Comparison of ENCODE assay signal across 8 cellular contexts in genomic region chr16:69424053-69424934, GRCh38. TPM values are rescaled to one million over a fixed set of nuclear protein-coding genes. Genes with fewer than 3 reads are reported as not detected.
DNase-seq lines count a peak whose midpoint lies in the region; ATAC-seq and TF ChIP-seq lines count a peak whose summit lies in the region.

A gene with protein sequence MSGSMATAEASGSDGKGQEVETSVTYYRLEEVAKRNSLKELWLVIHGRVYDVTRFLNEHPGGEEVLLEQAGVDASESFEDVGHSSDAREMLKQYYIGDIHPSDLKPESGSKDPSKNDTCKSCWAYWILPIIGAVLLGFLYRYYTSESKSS (plus strand): TSS chr16:69424619. CDS start chr16:69424684, 65 bp downstream.

- DNase-seq in NCI-H1694 treated with DMSO at 0.1 percent for 48 hours (lab: John Stamatoyannopoulos, UW), result peak; percentile 98
- DNase-seq in T-helper 17 cell, result peak; percentile 79 to 91 (median 90)
- peak; percentile 30 to 97 (median 88) for DNase-seq in amygdala (lab: John Stamatoyannopoulos, UW)
- DNase-seq in left ventricle myocardium superior, result peak; percentile 93
- DNase-seq in prostate gland (ENCODE audit: low spot score), result peak; percentile 95

- peak within 1 kb of the TSS; percentile 56 to 70 for H3K4me3 ChIP-seq in prostate gland
- peak within 1 kb of the TSS; percentile 66 for H3K4me3 ChIP-seq in urinary bladder (ENCODE audit: low read depth, low read length)

- H3K27ac ChIP-seq in prostate gland (peak within 1 kb of the TSS; percentile 70 to 71), urinary bladder (ENCODE audit: low read depth) (peak within 1 kb of the TSS; percentile 44)

- peaks cover 15% of the 10 kb centered on the region for H3K4me1 Mint-ChIP-seq in T-helper 17 cell

- no peaks in the 10 kb centered on the region for H3K36me3 ChIP-seq in prostate gland
- H3K36me3 ChIP-seq in urinary bladder (ENCODE audit: insufficient read depth), result no peaks in the 10 kb centered on the region

- 2% methylated on average over 40 of the region's 40 CpGs for WGBS in prostate gland
- 3% methylated on average over 40 of the region's 40 CpGs for WGBS in urinary bladder

- H3K27ac Mint-ChIP-seq in T-helper 17 cell, result peak within 1 kb of the TSS; percentile 99

- H3K27me3 Mint-ChIP-seq in T-helper 17 cell, result no peaks in the 10 kb centered on the region

- TF ChIP-seq POLR2A in GM15510 (IDR thresholded peaks at IDR 0.05; ENCODE audit: borderline replicate concordance, extremely low read depth, insufficient read length) (peak; percentile 83), prostate gland (IDR thresholded peaks at IDR 0.05) (peak; percentile 67)

- H3K36me3 Mint-ChIP-seq in T-helper 17 cell (ENCODE audit: low read depth), result peaks cover 8% of the 10 kb centered on the region

- TF ChIP-seq CTCF in prostate gland (IDR thresholded peaks at IDR 0.05), result peak in 1 of 4 experiments; percentile 21

- H3K9me3 ChIP-seq in T-helper 17 cell (ENCODE audit: control insufficient read depth, low read length, poor library complexity, severe bottlenecking) (no peaks in the 10 kb centered on the region), prostate gland (no peaks in the 10 kb centered on the region)

- intact Hi-C loops in left ventricle myocardium superior (cut with micrococcal nuclease) (no loop called here), prostate gland (cut with DNase I) (no loop called here)

- H3K4me1 ChIP-seq in prostate gland (replicated peaks), result peaks cover 6% of the 10 kb centered on the region
- H3K4me1 ChIP-seq in urinary bladder (ENCODE audit: insufficient read depth), result no peaks in the 10 kb centered on the region

- peak; percentile 97 for ATAC-seq in HG02885 (IDR thresholded peaks at IDR 0.05; ENCODE audit: poor library complexity, unreplicated experiment)
- ATAC-seq in T-helper 17 cell, result peak; percentile 97
- ATAC-seq in left ventricle myocardium superior, result peak; percentile 99

- peak within 1 kb of the TSS; percentile 100 for H3K4me3 Mint-ChIP-seq in T-helper 17 cell

- no peaks in the 10 kb centered on the region for H3K27me3 ChIP-seq in prostate gland (replicated peaks; ENCODE audit: insufficient read depth)

RNA-seq across cellular contexts. Expression of the gene that starts here (rescaled TPM):
- total RNA-seq in T-helper 17 cell (10 to 100 TPM; 32.8 to 42.4 TPM), left ventricle myocardium superior (59.8 TPM), prostate gland (10 to 100 TPM; 48.8 to 71.3 TPM), urinary bladder (114 TPM)
- polyA plus RNA-seq in urinary bladder, result 75.2 TPM

Comparison
In these comparisons a context has a peak if more than half of its experiments do, and no peak if none do; other contexts are left out.
1. Peak in every context shown above with its lines: DNase-seq, ATAC-seq, H3K4me3 ChIP-seq and H3K27ac ChIP-seq.